Comparison of ENCODE assay signal across 9 cellular contexts in the genomic region with DNA sequence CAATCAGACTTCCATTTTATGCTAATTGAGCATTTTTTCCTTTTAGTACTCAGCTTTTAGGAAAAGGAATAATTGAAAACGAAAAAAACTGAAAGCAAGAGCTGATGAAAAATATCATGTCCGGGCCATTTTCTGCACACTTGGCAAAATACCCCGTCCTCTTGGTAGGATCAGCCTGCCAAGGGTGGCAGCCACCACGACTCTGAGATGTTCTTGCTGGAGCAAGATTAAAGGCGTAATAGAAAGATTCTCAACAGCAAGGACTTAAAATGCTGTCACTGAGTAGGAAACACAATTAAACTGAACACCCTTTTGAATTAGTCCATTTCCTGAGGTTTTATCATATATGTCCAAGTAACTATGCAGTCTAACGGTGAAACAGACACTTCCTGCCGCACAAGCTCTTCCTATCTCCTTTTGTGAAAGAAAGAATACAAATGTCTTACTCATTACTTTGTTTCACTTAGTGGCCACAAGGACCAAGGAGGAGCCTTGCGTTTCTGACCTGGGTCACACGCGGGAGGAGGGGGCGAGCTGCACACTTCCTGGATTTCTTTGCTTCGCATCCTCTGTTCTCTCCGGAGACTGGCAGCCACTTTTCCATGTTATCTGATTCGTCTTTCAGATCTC.
DNase-seq lines count a peak whose midpoint lies in the region; ATAC-seq and TF ChIP-seq lines count a peak whose summit lies in the region.
"Had no signal": no experiment of that assay in that cellular context is flagged by ENCODE, and none has a peak within 500 bp of the region (broad histone marks: within the 10 kb centered on the region; RNA-seq: fewer than 3 reads in every experiment).

No MANE protein-coding gene starts in this region.

- TF ChIP-seq CTCF in fibroblast of the aortic adventitia (IDR thresholded peaks at IDR 0.05; ENCODE audit: insufficient read depth, low read length) (no peak), psoas muscle (IDR thresholded peaks at IDR 0.05) (no peak)

- DNase-seq in EL: peak; percentile 82
- peak; percentile 75 for DNase-seq in NCI-H226
- DNase-seq in fibroblast of the aortic adventitia (ENCODE audit: low read depth): peak; percentile 47
- no peak for DNase-seq in psoas muscle
- DNase-seq in AG08395 (ENCODE audit: low spot score): no peak
- DNase-seq in globus pallidus (ENCODE audit: low spot score): no peak

- H3K27ac ChIP-seq in psoas muscle: peak overlapping the region; percentile 14
- H3K27ac ChIP-seq: neutrophil had no signal

- H3K9me3 ChIP-seq in psoas muscle: no peaks in the 10 kb centered on the region
- H3K9me3 ChIP-seq: neutrophil had no signal

- intact Hi-C loops in psoas muscle (cut with DNase I): no loop called here

- ATAC-seq in psoas muscle (no peak), GM21786 (IDR thresholded peaks at IDR 0.05; ENCODE audit: unreplicated experiment) (no peak), HG03025 (IDR thresholded peaks at IDR 0.05; ENCODE audit: low FRiP score, unreplicated experiment) (no peak)

- peaks cover 4% of the 10 kb centered on the region for H3K4me1 ChIP-seq in psoas muscle

- H3K4me3 ChIP-seq in fibroblast of the aortic adventitia (ENCODE audit: low read depth, low read length): peak overlapping the region; percentile 7
- no peak overlapping the region for H3K4me3 ChIP-seq in psoas muscle

- H3K27me3 ChIP-seq in psoas muscle (ENCODE audit: insufficient read depth in 3 of 3, low read length in 2 of 3): peaks cover 0 to 17% (median 0%) of the 10 kb centered on the region in 3 donors
- H3K27me3 ChIP-seq: neutrophil had no signal

- H3K36me3 ChIP-seq in psoas muscle (ENCODE audit: insufficient read depth in 1 of 2, low read depth in 1 of 2): no peaks in the 10 kb centered on the region
- H3K36me3 ChIP-seq: neutrophil had no signal

- WGBS in psoas muscle, 3 donors: 22 to 39% (median 23%) methylated on average over 14 of the region's 14 CpGs

Comparison
In these comparisons a context has a peak if more than half of its experiments do, and no peak if none do; other contexts are left out.
1. DNase-seq: peak in EL (single experiment), NCI-H226 (single experiment) and fibroblast of the aortic adventitia (single experiment); none in psoas muscle (0 of 2), AG08395 (single experiment) and globus pallidus (single experiment).